ENCODE assay signal across 31 cellular contexts in the genomic region with DNA sequence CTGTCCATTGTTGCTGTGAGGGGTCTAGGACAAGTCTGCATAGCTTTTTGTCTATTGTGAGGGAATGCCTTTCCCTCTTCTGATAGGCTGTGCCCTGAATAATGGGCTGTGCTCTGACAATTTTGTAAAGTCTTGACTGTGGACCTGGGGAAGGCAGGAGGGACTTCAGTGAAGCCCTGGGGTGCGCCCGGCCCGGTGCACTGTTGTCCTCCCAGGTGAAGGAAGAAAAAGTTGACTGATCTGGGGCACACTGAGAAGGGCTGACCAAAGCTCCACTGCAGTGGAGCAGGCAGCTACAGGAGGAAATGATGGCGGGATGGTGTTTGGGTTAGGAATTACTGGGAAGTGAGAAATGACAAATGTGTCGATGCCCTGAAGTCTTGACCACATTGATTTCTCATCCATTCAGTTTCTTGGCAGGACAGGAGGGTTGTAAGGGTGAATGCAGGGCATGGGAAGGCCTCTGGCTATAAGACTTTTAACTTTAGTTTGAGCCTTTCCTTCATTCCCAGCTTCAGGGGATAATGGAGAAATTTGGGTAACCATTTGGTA.
"Had no signal": no experiment of that assay in that cellular context is flagged by ENCODE, and none has a peak within 500 bp of the region (broad histone marks: within the 10 kb centered on the region; RNA-seq: fewer than 3 reads in every experiment).

No MANE protein-coding gene starts in this region.

- H3K9me3 ChIP-seq: ascending aorta, breast epithelium, colonic mucosa, esophagus squamous epithelium, gastroesophageal sphincter had no signal

- H3K9me3 Mint-ChIP-seq: activated CD4-positive, alpha-beta T cell treated with anti-CD3 and anti-CD28 coated beads, Interleukin-2, amount 10 ng/mL, durations not matched to agents 7 days and 5 days; activated CD8-positive, alpha-beta T cell treated with anti-CD3 and anti-CD28 coated beads for 36 hours; activated naive CD4-positive, alpha-beta T cell treated with anti-CD3 and anti-CD28 coated beads, Interleukin-2, amount 10 ng/mL, durations not matched to agents 7 days and 5 days; activated naive CD4-positive, alpha-beta T cell treated with anti-CD3 and anti-CD28 coated beads, Interleukin-2, amount 50 U/mL, for 72 hours; activated naive CD8-positive, alpha-beta T cell treated with anti-CD3 and anti-CD28 coated beads, Interleukin-2, amount 10 ng/mL, durations not matched to agents 7 days and 5 days; activated T-cell treated with anti-CD3 and anti-CD28 coated beads, Interleukin-2, amount 50 U/mL, for 24 hours; activated T-cell treated with anti-CD3 and anti-CD28 coated beads, Interleukin-2, amount 50 U/mL, for 72 hours; brain; dendritic cell treated with granulocyte-macrophage colony-stimulating factor and Interleukin-4, amounts not matched to agents 40 ng/mL and 50 ng/mL, for 4 days; WTC11 had no signal

- H3K36me3 ChIP-seq: ascending aorta, breast epithelium, cardiac muscle cell, colonic mucosa, esophagus squamous epithelium, gastroesophageal sphincter had no signal

- DNase-seq: activated CD4-positive, alpha-beta T cell treated with anti-CD3 and anti-CD28 coated beads for 1 hour; activated CD4-positive, alpha-beta T cell treated with anti-CD3 and anti-CD28 coated beads for 4 hours; activated CD4-positive, alpha-beta T cell treated with anti-CD3 and anti-CD28 coated beads, Interleukin-2, amount 10 ng/mL, durations not matched to agents 7 days and 5 days; activated CD4-positive, alpha-beta T cell treated with anti-CD3 and anti-CD28 coated beads, Interleukin-2, amount 50 U/mL, for 4 hours; activated CD8-positive, alpha-beta memory T cell treated with anti-CD3 and anti-CD28 coated beads, Interleukin-2, amount 50 U/mL, for 48 hours; activated CD8-positive, alpha-beta T cell treated with anti-CD3 and anti-CD28 coated beads for 36 hours; activated gamma-delta T cell; activated naive CD4-positive, alpha-beta T cell; activated naive CD4-positive, alpha-beta T cell treated with anti-CD3 and anti-CD28 coated beads, Interleukin-2, amount 10 ng/mL, durations not matched to agents 7 days and 5 days; activated naive CD8-positive, alpha-beta T cell treated with anti-CD3 and anti-CD28 coated beads, Interleukin-2, amount 10 ng/mL, durations not matched to agents 7 days and 5 days; activated T-cell treated with anti-CD3 and anti-CD28 coated beads for 4 hours; activated T-cell treated with anti-CD3 and anti-CD28 coated beads, Interleukin-2, amount 50 U/mL, for 24 hours; activated T-cell treated with anti-CD3 and anti-CD28 coated beads, Interleukin-2, amount 50 U/mL, for 72 hours; central memory CD4-positive, alpha-beta T cell; cerebellar nuclear complex; colonic mucosa; dorsolateral prefrontal cortex; effector memory CD4-positive, alpha-beta T cell; erythroblast; esophagus squamous epithelium; foreskin melanocyte; T-helper 2 cell had no signal

- H3K4me1 ChIP-seq: ascending aorta, breast epithelium, colonic mucosa, esophagus squamous epithelium, gastroesophageal sphincter had no signal

- H3K4me3 ChIP-seq: ascending aorta, breast epithelium, cardiac muscle cell, colonic mucosa, dorsolateral prefrontal cortex, esophagus squamous epithelium, gastroesophageal sphincter had no signal

- H3K27me3 ChIP-seq: ascending aorta, breast epithelium, cardiac muscle cell, colonic mucosa had no signal

- H3K4me3 Mint-ChIP-seq: activated CD4-positive, alpha-beta T cell treated with anti-CD3 and anti-CD28 coated beads, Interleukin-2, amount 10 ng/mL, durations not matched to agents 7 days and 5 days; activated CD8-positive, alpha-beta memory T cell treated with anti-CD3 and anti-CD28 coated beads, Interleukin-2, amount 10 ng/mL, durations not matched to agents 7 days and 5 days; activated CD8-positive, alpha-beta T cell treated with anti-CD3 and anti-CD28 coated beads for 36 hours; activated naive CD4-positive, alpha-beta T cell treated with anti-CD3 and anti-CD28 coated beads, Interleukin-2, amount 10 ng/mL, durations not matched to agents 7 days and 5 days; activated naive CD8-positive, alpha-beta T cell treated with anti-CD3 and anti-CD28 coated beads, Interleukin-2, amount 10 ng/mL, durations not matched to agents 7 days and 5 days; activated T-cell treated with anti-CD3 and anti-CD28 coated beads, Interleukin-2, amount 50 U/mL, for 24 hours; activated T-cell treated with anti-CD3 and anti-CD28 coated beads, Interleukin-2, amount 50 U/mL, for 72 hours; brain; dendritic cell treated with granulocyte-macrophage colony-stimulating factor and Interleukin-4, amounts not matched to agents 40 ng/mL and 50 ng/mL, for 4 days; WTC11 had no signal

- H3K36me3 Mint-ChIP-seq: activated CD8-positive, alpha-beta memory T cell treated with anti-CD3 and anti-CD28 coated beads, Interleukin-2, amount 10 ng/mL, durations not matched to agents 7 days and 5 days; activated naive CD4-positive, alpha-beta T cell treated with anti-CD3 and anti-CD28 coated beads, Interleukin-2, amount 10 ng/mL, durations not matched to agents 7 days and 5 days; activated naive CD4-positive, alpha-beta T cell treated with anti-CD3 and anti-CD28 coated beads, Interleukin-2, amount 50 U/mL, for 72 hours; activated naive CD8-positive, alpha-beta T cell treated with anti-CD3 and anti-CD28 coated beads, Interleukin-2, amount 10 ng/mL, durations not matched to agents 7 days and 5 days; brain; WTC11 had no signal

- H3K27ac Mint-ChIP-seq: activated CD4-positive, alpha-beta T cell treated with anti-CD3 and anti-CD28 coated beads, Interleukin-2, amount 10 ng/mL, durations not matched to agents 7 days and 5 days; activated CD8-positive, alpha-beta memory T cell treated with anti-CD3 and anti-CD28 coated beads, Interleukin-2, amount 10 ng/mL, durations not matched to agents 7 days and 5 days; activated CD8-positive, alpha-beta T cell treated with anti-CD3 and anti-CD28 coated beads for 36 hours; activated naive CD4-positive, alpha-beta T cell treated with anti-CD3 and anti-CD28 coated beads, Interleukin-2, amount 10 ng/mL, durations not matched to agents 7 days and 5 days; activated naive CD4-positive, alpha-beta T cell treated with anti-CD3 and anti-CD28 coated beads, Interleukin-2, amount 50 U/mL, for 72 hours; activated naive CD8-positive, alpha-beta T cell treated with anti-CD3 and anti-CD28 coated beads, Interleukin-2, amount 10 ng/mL, durations not matched to agents 7 days and 5 days; activated T-cell treated with anti-CD3 and anti-CD28 coated beads, Interleukin-2, amount 50 U/mL, for 24 hours; activated T-cell treated with anti-CD3 and anti-CD28 coated beads, Interleukin-2, amount 50 U/mL, for 72 hours; brain; dendritic cell treated with granulocyte-macrophage colony-stimulating factor and Interleukin-4, amounts not matched to agents 40 ng/mL and 50 ng/mL, for 4 days; WTC11 had no signal

- ATAC-seq: activated CD8-positive, alpha-beta memory T cell treated with anti-CD3 and anti-CD28 coated beads, Interleukin-2, amount 10 ng/mL, durations not matched to agents 7 days and 5 days; activated CD8-positive, alpha-beta T cell treated with anti-CD3 and anti-CD28 coated beads for 36 hours; activated naive CD4-positive, alpha-beta T cell treated with anti-CD3 and anti-CD28 coated beads, Interleukin-2, amount 50 U/mL, for 72 hours; activated T-cell treated with anti-CD3 and anti-CD28 coated beads, Interleukin-2, amount 50 U/mL, for 72 hours; gastroesophageal sphincter; WTC11 had no signal

- H3K27ac ChIP-seq: ascending aorta, breast epithelium, cardiac muscle cell, colonic mucosa, dorsolateral prefrontal cortex, esophagus squamous epithelium, gastroesophageal sphincter had no signal

- H3K4me1 Mint-ChIP-seq: activated CD4-positive, alpha-beta T cell treated with anti-CD3 and anti-CD28 coated beads, Interleukin-2, amount 10 ng/mL, durations not matched to agents 7 days and 5 days; activated CD8-positive, alpha-beta memory T cell treated with anti-CD3 and anti-CD28 coated beads, Interleukin-2, amount 10 ng/mL, durations not matched to agents 7 days and 5 days; activated naive CD4-positive, alpha-beta T cell treated with anti-CD3 and anti-CD28 coated beads, Interleukin-2, amount 10 ng/mL, durations not matched to agents 7 days and 5 days; WTC11 had no signal
